Comparison of ENCODE assay signal across 13 cellular contexts in the genomic region with DNA sequence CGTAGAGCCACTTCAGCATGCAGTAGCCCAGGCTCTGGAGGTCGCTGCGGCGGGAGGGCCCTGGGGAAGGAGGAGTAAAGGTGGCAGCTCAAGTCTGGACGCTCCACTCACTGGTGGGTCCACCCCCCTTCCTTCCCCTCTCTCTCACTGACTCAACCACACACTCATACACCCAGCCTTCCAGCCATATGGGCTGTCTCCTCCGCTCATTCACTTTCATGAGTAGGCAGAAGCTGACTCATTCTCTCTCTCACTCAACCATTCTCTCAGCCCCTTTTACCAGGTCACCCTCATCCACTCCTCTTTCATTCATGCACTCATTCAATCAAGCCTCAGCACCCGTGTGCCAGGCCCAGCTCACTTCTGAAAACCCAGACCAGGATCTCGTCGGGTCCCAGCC. TPM values are rescaled to one million over a fixed set of nuclear protein-coding genes. Genes with fewer than 3 reads are reported as not detected.
DNase-seq lines count a peak whose midpoint lies in the region; ATAC-seq and TF ChIP-seq lines count a peak whose summit lies in the region.
"Had no signal": no experiment of that assay in that cellular context is flagged by ENCODE, and none has a peak within 500 bp of the region (broad histone marks: within the 10 kb centered on the region; RNA-seq: fewer than 3 reads in every experiment).

No MANE protein-coding gene starts in this region.

- H3K36me3 ChIP-seq in brain microvascular endothelial cell (replicated peaks), result peaks cover 19% of the 10 kb centered on the region

- no peaks in the 10 kb centered on the region for H3K27me3 ChIP-seq in brain microvascular endothelial cell (replicated peaks)
- H3K27me3 ChIP-seq: tibial nerve had no signal

- H3K36me3 Mint-ChIP-seq in activated CD4-positive, alpha-beta memory T cell treated with anti-CD3 and anti-CD28 coated beads for 36 hours, result peaks cover 36% of the 10 kb centered on the region
- peaks cover 42% of the 10 kb centered on the region for H3K36me3 Mint-ChIP-seq in activated CD4-positive, alpha-beta memory T cell treated with anti-CD3 and anti-CD28 coated beads, Interleukin-2, amount 10 ng/mL, durations not matched to agents 7 days and 5 days (ENCODE audit: low read depth)

- no peak for ATAC-seq in HG03095 (IDR thresholded peaks at IDR 0.05; ENCODE audit: unreplicated experiment)
- ATAC-seq: psoas muscle had no signal

- H3K27me3 Mint-ChIP-seq in activated CD4-positive, alpha-beta memory T cell treated with anti-CD3 and anti-CD28 coated beads for 36 hours, result no peaks in the 10 kb centered on the region
- no peaks in the 10 kb centered on the region for H3K27me3 Mint-ChIP-seq in activated CD4-positive, alpha-beta memory T cell treated with anti-CD3 and anti-CD28 coated beads, Interleukin-2, amount 10 ng/mL, durations not matched to agents 7 days and 5 days

- H3K9me3 Mint-ChIP-seq in activated CD4-positive, alpha-beta memory T cell treated with anti-CD3 and anti-CD28 coated beads for 36 hours, result no peaks in the 10 kb centered on the region
- H3K9me3 Mint-ChIP-seq in activated CD4-positive, alpha-beta memory T cell treated with anti-CD3 and anti-CD28 coated beads, Interleukin-2, amount 10 ng/mL, durations not matched to agents 7 days and 5 days, result no peaks in the 10 kb centered on the region

- TF ChIP-seq CTCF in brain microvascular endothelial cell (IDR thresholded peaks at IDR 0.05; ENCODE audit: low read depth, low read length, missing control alignments) (no peak), lower leg skin (IDR thresholded peaks at IDR 0.05) (no peak)

- no peak overlapping the region for H3K27ac ChIP-seq in brain microvascular endothelial cell
- H3K27ac ChIP-seq: psoas muscle, tibial nerve had no signal

- peak; percentile 58 for DNase-seq in activated CD4-positive, alpha-beta memory T cell treated with anti-CD3 and anti-CD28 coated beads for 36 hours
- no peak for DNase-seq in activated CD4-positive, alpha-beta memory T cell treated with anti-CD3 and anti-CD28 coated beads, Interleukin-2, amount 10 ng/mL, durations not matched to agents 7 days and 5 days
- DNase-seq in LHCN-M2 (ENCODE audit: low read depth), result peak; percentile 24
- peak; percentile 55 for DNase-seq in brain microvascular endothelial cell
- DNase-seq in putamen (ENCODE audit: low spot score), result peak; percentile 47
- no peak for DNase-seq in lower leg skin (ENCODE audit: low spot score in 2 of 2)
- no peak for DNase-seq in NCI-H146 (lab: John Stamatoyannopoulos, UW)
- DNase-seq: DMS79 treated with DMSO at 0.1 percent for 48 hours, Karpas-422, mesendoderm, psoas muscle had no signal

- intact Hi-C loops in activated CD4-positive, alpha-beta memory T cell treated with anti-CD3 and anti-CD28 coated beads for 36 hours (cut with micrococcal nuclease), result loop anchor here (5.0 kb wide), 1 partner anchor 39 kb away; a partner anchor contains a TSS
- intact Hi-C loops in lower leg skin (cut with DNase I; ENCODE audit: low total_unique reads), result no loop called here

- WGBS in lower leg skin, 2 donors, result 91 to 96% methylated on average over 9 of the region's 9 CpGs

- no peak for TF ChIP-seq POLR2A in lower leg skin (IDR thresholded peaks at IDR 0.05)

- no peak overlapping the region for H3K27ac Mint-ChIP-seq in activated CD4-positive, alpha-beta memory T cell treated with anti-CD3 and anti-CD28 coated beads for 36 hours
- H3K27ac Mint-ChIP-seq in activated CD4-positive, alpha-beta memory T cell treated with anti-CD3 and anti-CD28 coated beads, Interleukin-2, amount 10 ng/mL, durations not matched to agents 7 days and 5 days, result no peak overlapping the region

- H3K4me3 Mint-ChIP-seq in activated CD4-positive, alpha-beta memory T cell treated with anti-CD3 and anti-CD28 coated beads for 36 hours, result no peak overlapping the region
- no peak overlapping the region for H3K4me3 Mint-ChIP-seq in activated CD4-positive, alpha-beta memory T cell treated with anti-CD3 and anti-CD28 coated beads, Interleukin-2, amount 10 ng/mL, durations not matched to agents 7 days and 5 days

- in situ Hi-C loops in brain microvascular endothelial cell (cut with HindIII; ENCODE audit: low pct_ligation_motif_present, low sequenced_read_pairs), result no loop called here

- POLR2A ChIA-PET in activated CD4-positive, alpha-beta memory T cell treated with anti-CD3 and anti-CD28 coated beads for 36 hours (lab: Charles Lee), result no interaction called here
- POLR2A ChIA-PET in activated CD4-positive, alpha-beta memory T cell treated with anti-CD3 and anti-CD28 coated beads, Interleukin-2, amount 10 ng/mL, durations not matched to agents 7 days and 5 days (lab: Charles Lee), result interaction anchor here (1.2 kb wide), 1 partner anchor 12 kb away, joined by 5 read pairs; no protein-coding TSS in a partner anchor

- peaks cover 15% of the 10 kb centered on the region for H3K4me1 Mint-ChIP-seq in activated CD4-positive, alpha-beta memory T cell treated with anti-CD3 and anti-CD28 coated beads for 36 hours (ENCODE audit: low read depth)
- H3K4me1 Mint-ChIP-seq in activated CD4-positive, alpha-beta memory T cell treated with anti-CD3 and anti-CD28 coated beads, Interleukin-2, amount 10 ng/mL, durations not matched to agents 7 days and 5 days, result peaks cover 2% of the 10 kb centered on the region

- CTCF ChIA-PET in activated CD4-positive, alpha-beta memory T cell treated with anti-CD3 and anti-CD28 coated beads for 36 hours (lab: Charles Lee), result interaction anchor here (1.1 to 14.1 kb wide), 2 partner anchors 50 to 159 kb away, joined by 4 to 114 read pairs; no protein-coding TSS in a partner anchor
- CTCF ChIA-PET in activated CD4-positive, alpha-beta memory T cell treated with anti-CD3 and anti-CD28 coated beads, Interleukin-2, amount 10 ng/mL, durations not matched to agents 7 days and 5 days (lab: Charles Lee), result no interaction called here

- H3K4me3 ChIP-seq in brain microvascular endothelial cell (ENCODE audit: low read depth, low read length), result no peak overlapping the region
- no peak overlapping the region for H3K4me3 ChIP-seq in lower leg skin (ENCODE audit: low read depth, poor library complexity, severe bottlenecking)
- H3K4me3 ChIP-seq: psoas muscle, tibial nerve had no signal

RNA-seq across cellular contexts. Expression of a gene that starts 27.5 kb away (rescaled TPM):
- not detected for total RNA-seq in activated CD4-positive, alpha-beta memory T cell treated with anti-CD3 and anti-CD28 coated beads for 36 hours
- total RNA-seq in activated CD4-positive, alpha-beta memory T cell treated with anti-CD3 and anti-CD28 coated beads, Interleukin-2, amount 10 ng/mL, durations not matched to agents 7 days and 5 days, result not detected
- not detected in 2 replicates for total RNA-seq in LHCN-M2 (2014; rRNA removed)
- polyA plus RNA-seq in LHCN-M2 (2012), result not detected
- total RNA-seq in lower leg skin, result under 1 TPM in 2 of 4 donors, not detected in 2; 0.13 to 0.63 TPM

RNA-seq across cellular contexts. Expression of a gene that starts 36.7 kb away (rescaled TPM):
- 10 to 100 TPM; 54.4 to 55.8 TPM for total RNA-seq in activated CD4-positive, alpha-beta memory T cell treated with anti-CD3 and anti-CD28 coated beads for 36 hours
- total RNA-seq in activated CD4-positive, alpha-beta memory T cell treated with anti-CD3 and anti-CD28 coated beads, Interleukin-2, amount 10 ng/mL, durations not matched to agents 7 days and 5 days, result 10 to 100 TPM; 80.0 to 80.6 TPM
- total RNA-seq in LHCN-M2 (2014; rRNA removed), result 12.9 and 20.5 TPM in 2 replicates
- 30.1 TPM for polyA plus RNA-seq in LHCN-M2 (2012)
- 10 to 100 TPM; 16.6 to 56.4 (median 29.7) TPM for total RNA-seq in lower leg skin

RNA-seq across cellular contexts. Expression of a gene that starts 37.4 kb away (rescaled TPM):
- total RNA-seq in activated CD4-positive, alpha-beta memory T cell treated with anti-CD3 and anti-CD28 coated beads for 36 hours, result 10 to 100 TPM in 1 of 2 experiments, 1 to 10 TPM in 1; 9.0 to 10.3 TPM
- 1 to 10 TPM; 8.0 to 8.1 TPM for total RNA-seq in activated CD4-positive, alpha-beta memory T cell treated with anti-CD3 and anti-CD28 coated beads, Interleukin-2, amount 10 ng/mL, durations not matched to agents 7 days and 5 days
- total RNA-seq in LHCN-M2 (2014; rRNA removed), result 11.2 and 12.0 TPM in 2 replicates
- 3.6 TPM for polyA plus RNA-seq in LHCN-M2 (2012)
- 10 to 100 TPM in 3 of 4 donors, 1 to 10 TPM in 1; 6.7 to 16.7 (median 10.5) TPM for total RNA-seq in lower leg skin

RNA-seq across cellular contexts. Expression of a gene that starts 59.1 kb away (rescaled TPM):
- total RNA-seq in activated CD4-positive, alpha-beta memory T cell treated with anti-CD3 and anti-CD28 coated beads for 36 hours, result 100 to 1,000 TPM; 160 to 171 TPM
- total RNA-seq in activated CD4-positive, alpha-beta memory T cell treated with anti-CD3 and anti-CD28 coated beads, Interleukin-2, amount 10 ng/mL, durations not matched to agents 7 days and 5 days, result 100 to 1,000 TPM; 113 to 114 TPM
- total RNA-seq in LHCN-M2 (2014; rRNA removed), result 73.7 and 74.5 TPM in 2 replicates
- 47.5 TPM for polyA plus RNA-seq in LHCN-M2 (2012)
- total RNA-seq in lower leg skin, result 10 to 100 TPM; 36.4 to 45.5 (median 41.1) TPM

RNA-seq across cellular contexts. Expression of a gene that starts 59.4 kb away (rescaled TPM):
- total RNA-seq in activated CD4-positive, alpha-beta memory T cell treated with anti-CD3 and anti-CD28 coated beads for 36 hours, result 10 to 100 TPM; 24.5 to 25.8 TPM
- total RNA-seq in activated CD4-positive, alpha-beta memory T cell treated with anti-CD3 and anti-CD28 coated beads, Interleukin-2, amount 10 ng/mL, durations not matched to agents 7 days and 5 days, result 10 to 100 TPM; 19.6 to 20.0 TPM
- total RNA-seq in LHCN-M2 (2014; rRNA removed) (14.1 and 14.7 TPM in 2 replicates), lower leg skin (1 to 10 TPM; 5.0 to 10.0 (median 6.8) TPM)
- 30.3 TPM for polyA plus RNA-seq in LHCN-M2 (2012)

Comparison
In these comparisons a context has a peak if more than half of its experiments do, and no peak if none do; other contexts are left out.
1. DNase-seq: peak in activated CD4-positive, alpha-beta memory T cell treated with anti-CD3 and anti-CD28 coated beads for 36 hours (single experiment), LHCN-M2 (single experiment), brain microvascular endothelial cell (single experiment) and putamen (single experiment); none in activated CD4-positive, alpha-beta memory T cell treated with anti-CD3 and anti-CD28 coated beads, Interleukin-2, amount 10 ng/mL, durations not matched to agents 7 days and 5 days (single experiment), lower leg skin (0 of 2) and NCI-H146 (single experiment).